In the genomic region with DNA sequence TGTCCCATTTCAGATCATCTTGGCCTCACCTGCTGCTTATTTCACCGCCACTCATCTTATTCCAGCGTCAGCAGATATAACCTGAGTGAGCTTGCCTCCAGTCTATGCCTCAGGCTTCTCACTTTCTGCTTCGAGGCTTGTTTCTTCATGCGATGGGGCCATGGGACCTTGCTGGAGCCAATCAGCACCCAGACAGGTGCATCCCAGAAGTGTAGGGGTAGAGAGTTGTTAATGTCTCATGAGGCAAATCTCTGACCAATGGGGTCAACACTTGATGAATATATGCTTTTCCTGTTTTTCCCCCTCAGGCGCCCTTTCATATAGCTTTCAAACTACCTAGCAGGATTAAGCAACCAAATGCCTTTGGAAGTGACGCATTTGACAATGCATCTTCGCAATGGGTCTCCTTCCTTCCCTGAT, we compare ENCODE assay signal across 8 cellular contexts. TPM values are rescaled to one million over a fixed set of nuclear protein-coding genes. Genes with fewer than 3 reads are reported as not detected.
DNase-seq lines count a peak whose midpoint lies in the region; ATAC-seq, FAIRE-seq and TF ChIP-seq lines count a peak whose summit lies in the region.

No MANE protein-coding gene starts in this region.

- peaks cover 3% of the 10 kb centered on the region for H3K27me3 ChIP-seq in CD4-positive, CD25-positive, alpha-beta regulatory T cell (ENCODE audit: control insufficient read depth, insufficient read depth, low read length)
- H3K27me3 ChIP-seq in HUES64 (ENCODE audit: insufficient read depth, low read length) (no peaks in the 10 kb centered on the region), breast epithelium (no peaks in the 10 kb centered on the region), neuron (ENCODE audit: insufficient read depth, low read length) (no peaks in the 10 kb centered on the region)

- H3K4me1 ChIP-seq in CD4-positive, CD25-positive, alpha-beta regulatory T cell (ENCODE audit: control insufficient read depth, insufficient read depth, low read length, poor library complexity, severe bottlenecking) = peaks cover 17% of the 10 kb centered on the region
- peaks cover 7% of the 10 kb centered on the region for H3K4me1 ChIP-seq in HUES64 (ENCODE audit: insufficient read depth, low read length)
- H3K4me1 ChIP-seq in breast epithelium = peaks cover 0 to 4% of the 10 kb centered on the region in 2 donors
- H3K4me1 ChIP-seq in neuron (ENCODE audit: insufficient read depth, low read length) = peaks cover 9% of the 10 kb centered on the region

- peak overlapping the region; percentile 91 to 93 (median 93) for H3K27ac Mint-ChIP-seq in CD4-positive, CD25-positive, alpha-beta regulatory T cell

- WGBS in HUES64 = 92% methylated on average over 7 of the region's 7 CpGs

- peak overlapping the region; percentile 85 for H3K4me3 ChIP-seq in CD4-positive, CD25-positive, alpha-beta regulatory T cell (ENCODE audit: low read depth, low read length)
- H3K4me3 ChIP-seq in HUES64 (ENCODE audit: low read length) (peak overlapping the region; percentile 91), breast epithelium (peak overlapping the region; percentile 73 to 94 (median 89)), neuron (ENCODE audit: low read length) (peak overlapping the region; percentile 98)

- no peak for ATAC-seq in CD4-positive, CD25-positive, alpha-beta regulatory T cell (ENCODE audit: low read depth in 2 of 2)
- no peak for ATAC-seq in HG02678 (IDR thresholded peaks at IDR 0.05; ENCODE audit: unreplicated experiment)
- ATAC-seq in HG03432 (IDR thresholded peaks at IDR 0.05; ENCODE audit: unreplicated experiment) = no peak

- peaks cover 14 to 48% (median 36%) of the 10 kb centered on the region in 4 donors for H3K4me1 Mint-ChIP-seq in CD4-positive, CD25-positive, alpha-beta regulatory T cell

- H3K27ac ChIP-seq in CD4-positive, CD25-positive, alpha-beta regulatory T cell (ENCODE audit: insufficient read depth, low read length, poor library complexity, severe bottlenecking) = no peak overlapping the region
- H3K27ac ChIP-seq in HUES64 (ENCODE audit: low read depth, low read length) (no peak overlapping the region), breast epithelium (peak overlapping the region; percentile 86)

- FAIRE-seq in frontal cortex (lab: Jason Lieb, UNC) = no peak

- peaks cover 12% of the 10 kb centered on the region for H3K36me3 Mint-ChIP-seq in CD4-positive, CD25-positive, alpha-beta regulatory T cell

- peak in 1 of 3 donors; percentile 18 for DNase-seq in CD4-positive, CD25-positive, alpha-beta regulatory T cell
- DNase-seq in breast epithelium (ENCODE audit: low spot score in 2 of 2) (no peak), frontal cortex (ENCODE audit: low spot score in 2 of 2) (no peak), HPDE6-E6E7 (ENCODE audit: extremely low spot score) (no peak)

- H2AFZ ChIP-seq in neuron (ENCODE audit: low read depth, low read length) = peak overlapping the region; percentile 92

- H3K4me3 Mint-ChIP-seq in CD4-positive, CD25-positive, alpha-beta regulatory T cell = peak overlapping the region; percentile 94 to 96 (median 95)

- no peak for TF ChIP-seq CTCF in breast epithelium (IDR thresholded peaks at IDR 0.05)

- no peaks in the 10 kb centered on the region for H3K9me3 Mint-ChIP-seq in CD4-positive, CD25-positive, alpha-beta regulatory T cell

- intact Hi-C loops in breast epithelium (cut with DNase I; ENCODE audit: low total_unique reads) = no loop called here

- no peak overlapping the region for H3K9ac ChIP-seq in HUES64 (ENCODE audit: low read depth, low read length)

- no peak for TF ChIP-seq POLR2A in breast epithelium (IDR thresholded peaks at IDR 0.05)

- no peaks in the 10 kb centered on the region for H3K36me3 ChIP-seq in CD4-positive, CD25-positive, alpha-beta regulatory T cell (ENCODE audit: control insufficient read depth, insufficient read depth, low read length)
- H3K36me3 ChIP-seq in HUES64 (ENCODE audit: insufficient read depth, low read length) (peaks cover 10% of the 10 kb centered on the region), breast epithelium (no peaks in the 10 kb centered on the region), neuron (ENCODE audit: insufficient read depth, low read length) (peaks cover 20% of the 10 kb centered on the region)

- no peaks in the 10 kb centered on the region for H3K9me3 ChIP-seq in CD4-positive, CD25-positive, alpha-beta regulatory T cell (ENCODE audit: control insufficient read depth in 2 of 2, low read length in 2 of 2)
- H3K9me3 ChIP-seq in HUES64 (ENCODE audit: insufficient read depth, low read depth, low read length) (no peaks in the 10 kb centered on the region), breast epithelium (no peaks in the 10 kb centered on the region), neuron (ENCODE audit: low read length) (no peaks in the 10 kb centered on the region)

- no peaks in the 10 kb centered on the region for H3K27me3 Mint-ChIP-seq in CD4-positive, CD25-positive, alpha-beta regulatory T cell

RNA-seq across cellular contexts. Expression of a gene that starts 0.9 kb away (rescaled TPM):
- total RNA-seq in CD4-positive, CD25-positive, alpha-beta regulatory T cell = 16.0 TPM
- 10 to 100 TPM; 35.8 to 51.4 (median 38.8) TPM for polyA plus RNA-seq in CD4-positive, CD25-positive, alpha-beta regulatory T cell
- 27.8 TPM for polyA plus RNA-seq in HUES64 (2013, experiment 1 of 2)
- 27.1 TPM for polyA plus RNA-seq in HUES64 (2013, experiment 2 of 2)
- total RNA-seq in breast epithelium (10 to 100 TPM; 21.3 to 43.6 (median 40.7) TPM), frontal cortex (15.5 TPM)

RNA-seq across cellular contexts. Expression of a gene that starts 3.5 kb away (rescaled TPM):
- total RNA-seq in CD4-positive, CD25-positive, alpha-beta regulatory T cell = not detected
- polyA plus RNA-seq in CD4-positive, CD25-positive, alpha-beta regulatory T cell = under 1 TPM in 1 of 4 donors, not detected in 3; 0.09 TPM
- not detected for polyA plus RNA-seq in HUES64 (2013, experiment 1 of 2)
- 0.19 TPM for polyA plus RNA-seq in HUES64 (2013, experiment 2 of 2)
- total RNA-seq in breast epithelium (1 to 10 TPM in 1 of 3 donors, under 1 TPM in 1, not detected in 1; 0.59 to 8.2 TPM), frontal cortex (not detected)

RNA-seq across cellular contexts. Expression of a gene that starts 52.4 kb away (rescaled TPM):
- total RNA-seq in CD4-positive, CD25-positive, alpha-beta regulatory T cell = 4.9 TPM
- 1 to 10 TPM; 3.3 to 6.4 (median 4.6) TPM for polyA plus RNA-seq in CD4-positive, CD25-positive, alpha-beta regulatory T cell
- polyA plus RNA-seq in HUES64 (2013, experiment 1 of 2) = 47.1 TPM
- polyA plus RNA-seq in HUES64 (2013, experiment 2 of 2) = 46.3 TPM
- total RNA-seq in breast epithelium (10 to 100 TPM; 10.9 to 18.4 (median 12.8) TPM), frontal cortex (40.8 TPM)

RNA-seq across cellular contexts. Expression of a gene that starts 55.0 kb away (rescaled TPM):
- total RNA-seq in CD4-positive, CD25-positive, alpha-beta regulatory T cell = 23.0 TPM
- 10 to 100 TPM; 57.6 to 74.7 (median 66.6) TPM for polyA plus RNA-seq in CD4-positive, CD25-positive, alpha-beta regulatory T cell
- polyA plus RNA-seq in HUES64 (2013, experiment 1 of 2) = 37.8 TPM
- polyA plus RNA-seq in HUES64 (2013, experiment 2 of 2) = 39.7 TPM
- 10 to 100 TPM; 20.8 to 27.7 (median 23.3) TPM for total RNA-seq in breast epithelium
- 19.2 TPM for total RNA-seq in frontal cortex

RNA-seq across cellular contexts. Expression of a gene that starts 55.6 kb away (rescaled TPM):
- 6.9 TPM for total RNA-seq in CD4-positive, CD25-positive, alpha-beta regulatory T cell
- 10 to 100 TPM in 1 of 4 donors, 1 to 10 TPM in 3; 7.3 to 11.9 (median 8.4) TPM for polyA plus RNA-seq in CD4-positive, CD25-positive, alpha-beta regulatory T cell
- 48.8 TPM for polyA plus RNA-seq in HUES64 (2013, experiment 1 of 2)
- 50.7 TPM for polyA plus RNA-seq in HUES64 (2013, experiment 2 of 2)
- total RNA-seq in breast epithelium (10 to 100 TPM; 11.2 to 20.0 (median 17.7) TPM), frontal cortex (21.2 TPM)

Comparison
In these comparisons a context has a peak if more than half of its experiments do, and no peak if none do; other contexts are left out.
1. H3K27ac ChIP-seq: peak in breast epithelium (2 of 2); none in CD4-positive, CD25-positive, alpha-beta regulatory T cell (single experiment) and HUES64 (single experiment).
2. Peak in every context shown above with its lines, with median percentiles within 50 percentile points of each other: H3K4me3 ChIP-seq.